In genomic region chr12:54077822-54078221, GRCh38 we compare ENCODE assay signal across 8 cellular contexts. TPM values are rescaled to one million over a fixed set of nuclear protein-coding genes. Genes with fewer than 3 reads are reported as not detected.
"Had no signal": no experiment of that assay in that cellular context is flagged by ENCODE, and none has a peak within 500 bp of the region (broad histone marks: within the 10 kb centered on the region; RNA-seq: fewer than 3 reads in every experiment).

No MANE protein-coding gene starts in this region.

RNA-seq across cellular contexts. Expression of gene HOXC4, which starts 24.2 kb away (rescaled TPM):
- total RNA-seq: activated CD4-positive, alpha-beta T cell treated with anti-CD3 and anti-CD28 coated beads for 36 hours; body of pancreas; endodermal cell; temporal lobe had no signal
- polyA plus RNA-seq: naive thymus-derived CD4-positive, alpha-beta T cell had no signal

RNA-seq across cellular contexts. Expression of gene HOXC5, which starts 45.0 kb away (rescaled TPM):
- total RNA-seq: activated CD4-positive, alpha-beta T cell treated with anti-CD3 and anti-CD28 coated beads for 36 hours; body of pancreas; dorsolateral prefrontal cortex; endodermal cell; left lobe of liver; naive thymus-derived CD4-positive, alpha-beta T cell; pancreas; temporal lobe had no signal
- polyA plus RNA-seq: naive thymus-derived CD4-positive, alpha-beta T cell; pancreas had no signal

RNA-seq across cellular contexts. Expression of gene HOXC6, which starts 49.6 kb away (rescaled TPM):
- total RNA-seq: activated CD4-positive, alpha-beta T cell treated with anti-CD3 and anti-CD28 coated beads for 36 hours; body of pancreas; dorsolateral prefrontal cortex; endodermal cell; left lobe of liver; naive thymus-derived CD4-positive, alpha-beta T cell; temporal lobe had no signal
- polyA plus RNA-seq: naive thymus-derived CD4-positive, alpha-beta T cell had no signal
